Comparison of ENCODE assay signal across 8 cellular contexts in the genomic region with DNA sequence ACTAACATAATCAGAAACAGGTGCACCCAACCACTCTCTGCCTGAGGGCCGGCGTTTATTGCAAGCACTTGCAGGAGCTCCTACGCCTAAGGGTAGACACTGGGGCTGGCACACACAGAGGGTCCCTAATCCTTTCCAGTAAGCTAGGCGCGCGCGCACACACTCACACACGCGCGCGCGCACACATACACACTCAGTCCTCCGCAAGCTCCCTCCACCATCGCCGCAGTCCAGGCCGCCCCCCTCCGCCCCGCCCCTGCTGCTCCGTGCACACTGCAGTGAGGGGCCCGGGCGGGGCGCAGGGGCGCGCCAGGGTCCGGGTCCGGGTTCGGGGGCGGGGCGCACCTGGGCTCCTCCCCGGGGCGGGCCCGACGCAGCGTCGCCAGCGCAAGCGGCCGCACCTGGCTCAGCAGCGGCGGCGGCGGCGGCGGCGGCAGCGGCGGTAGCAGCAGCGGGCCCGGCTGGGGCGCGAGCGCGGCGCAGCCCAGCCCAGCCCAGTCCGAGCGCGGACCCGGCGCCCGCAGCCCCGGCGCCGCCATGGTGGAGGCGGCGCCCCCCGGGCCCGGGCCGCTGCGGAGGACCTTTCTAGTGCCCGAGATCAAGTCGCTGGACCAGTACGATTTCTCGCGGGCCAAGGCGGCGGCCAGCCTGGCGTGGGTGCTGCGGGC. TPM values are rescaled to one million over a fixed set of nuclear protein-coding genes. Genes with fewer than 3 reads are reported as not detected.
A peak's percentile ranks its signal among the peaks of the same experiment; 100 is the strongest.
DNase-seq lines count a peak whose midpoint lies in the region; ATAC-seq and TF ChIP-seq lines count a peak whose summit lies in the region.

A gene with protein sequence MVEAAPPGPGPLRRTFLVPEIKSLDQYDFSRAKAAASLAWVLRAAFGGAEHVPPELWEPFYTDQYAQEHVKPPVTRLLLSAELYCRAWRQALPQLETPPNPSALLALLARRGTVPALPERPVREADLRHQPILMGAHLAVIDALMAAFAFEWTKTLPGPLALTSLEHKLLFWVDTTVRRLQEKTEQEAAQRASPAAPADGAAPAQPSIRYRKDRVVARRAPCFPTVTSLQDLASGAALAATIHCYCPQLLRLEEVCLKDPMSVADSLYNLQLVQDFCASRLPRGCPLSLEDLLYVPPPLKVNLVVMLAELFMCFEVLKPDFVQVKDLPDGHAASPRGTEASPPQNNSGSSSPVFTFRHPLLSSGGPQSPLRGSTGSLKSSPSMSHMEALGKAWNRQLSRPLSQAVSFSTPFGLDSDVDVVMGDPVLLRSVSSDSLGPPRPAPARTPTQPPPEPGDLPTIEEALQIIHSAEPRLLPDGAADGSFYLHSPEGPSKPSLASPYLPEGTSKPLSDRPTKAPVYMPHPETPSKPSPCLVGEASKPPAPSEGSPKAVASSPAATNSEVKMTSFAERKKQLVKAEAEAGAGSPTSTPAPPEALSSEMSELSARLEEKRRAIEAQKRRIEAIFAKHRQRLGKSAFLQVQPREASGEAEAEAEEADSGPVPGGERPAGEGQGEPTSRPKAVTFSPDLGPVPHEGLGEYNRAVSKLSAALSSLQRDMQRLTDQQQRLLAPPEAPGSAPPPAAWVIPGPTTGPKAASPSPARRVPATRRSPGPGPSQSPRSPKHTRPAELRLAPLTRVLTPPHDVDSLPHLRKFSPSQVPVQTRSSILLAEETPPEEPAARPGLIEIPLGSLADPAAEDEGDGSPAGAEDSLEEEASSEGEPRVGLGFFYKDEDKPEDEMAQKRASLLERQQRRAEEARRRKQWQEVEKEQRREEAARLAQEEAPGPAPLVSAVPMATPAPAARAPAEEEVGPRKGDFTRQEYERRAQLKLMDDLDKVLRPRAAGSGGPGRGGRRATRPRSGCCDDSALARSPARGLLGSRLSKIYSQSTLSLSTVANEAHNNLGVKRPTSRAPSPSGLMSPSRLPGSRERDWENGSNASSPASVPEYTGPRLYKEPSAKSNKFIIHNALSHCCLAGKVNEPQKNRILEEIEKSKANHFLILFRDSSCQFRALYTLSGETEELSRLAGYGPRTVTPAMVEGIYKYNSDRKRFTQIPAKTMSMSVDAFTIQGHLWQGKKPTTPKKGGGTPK (plus strand): TSS at position 398 of the 668 bp plus-strand sequence. CDS start 140 bp downstream, at position 538.

- H3K4me3 Mint-ChIP-seq in osteocyte (ENCODE audit: unreplicated experiment) = peak within 1 kb of the TSS; percentile 64

- no peak within 1 kb of the TSS for H3K27ac Mint-ChIP-seq in osteocyte (ENCODE audit: unreplicated experiment)

- no peaks in the 10 kb centered on the region for H3K9me3 Mint-ChIP-seq in osteocyte (ENCODE audit: unreplicated experiment)

- DNase-seq in stimulated activated naive CD4-positive, alpha-beta T cell (lab: John Stamatoyannopoulos, UW) = peak; percentile 12 to 66 (median 35)
- DNase-seq in stimulated activated naive CD4-positive, alpha-beta T cell treated with Interleukin-2 at 50 U/mL for 16 hours (lab: John Stamatoyannopoulos, UW) = no peak
- peak; percentile 58 for DNase-seq in NCI-H2196 treated with DMSO at 0.1 percent for 48 hours (lab: John Stamatoyannopoulos, UW; ENCODE audit: unreplicated experiment)
- DNase-seq in activated CD8-positive, alpha-beta memory T cell treated with anti-CD3 and anti-CD28 coated beads, Interleukin-2, amount 50 U/mL, for 48 hours = peak; percentile 72
- peak; percentile 23 to 72 for DNase-seq in foreskin fibroblast
- no peak for DNase-seq in osteocyte (ENCODE audit: extremely low spot score, unreplicated experiment)

- ATAC-seq in HG02970 (IDR thresholded peaks at IDR 0.05; ENCODE audit: low FRiP score, unreplicated experiment) (no peak), HG02678 (IDR thresholded peaks at IDR 0.05; ENCODE audit: unreplicated experiment) (no peak)

- peaks cover 3% of the 10 kb centered on the region for H3K4me1 Mint-ChIP-seq in osteocyte (ENCODE audit: unreplicated experiment)

- peaks cover 41% of the 10 kb centered on the region for H3K27me3 Mint-ChIP-seq in osteocyte (ENCODE audit: unreplicated experiment)

- TF ChIP-seq CTCF in foreskin fibroblast (IDR thresholded peaks at IDR 0.05; ENCODE audit: low read depth, low read length) = no peak
- no peak for TF ChIP-seq CTCF in osteocyte (IDR thresholded peaks at IDR 0.05)

- no peaks in the 10 kb centered on the region for H3K36me3 Mint-ChIP-seq in osteocyte (ENCODE audit: unreplicated experiment)

- no peak within 1 kb of the TSS for H3K4me3 ChIP-seq in foreskin fibroblast (ENCODE audit: low read depth in 1 of 2, low read length in 2 of 2)

RNA-seq across cellular contexts. Expression of the gene that starts here (rescaled TPM):
- 0.57 and 1.1 TPM in 2 replicates for total RNA-seq in osteocyte

Comparison
In these comparisons a context has a peak if more than half of its experiments do, and no peak if none do; other contexts are left out.
1. DNase-seq: peak in stimulated activated naive CD4-positive, alpha-beta T cell (6 of 6), NCI-H2196 treated with DMSO at 0.1 percent for 48 hours (single experiment), activated CD8-positive, alpha-beta memory T cell treated with anti-CD3 and anti-CD28 coated beads, Interleukin-2, amount 50 U/mL, for 48 hours (single experiment) and foreskin fibroblast (2 of 2); none in stimulated activated naive CD4-positive, alpha-beta T cell treated with Interleukin-2 at 50 U/mL for 16 hours (single experiment) and osteocyte (single experiment).